8 cellular contexts compared by ENCODE assay signal in genomic region chr5:75566710-75567309, GRCh38. TPM values are rescaled to one million over a fixed set of nuclear protein-coding genes. Genes with fewer than 3 reads are reported as not detected.
DNase-seq lines count a peak whose midpoint lies in the region; TF ChIP-seq lines count a peak whose summit lies in the region.

No MANE protein-coding gene starts in this region.

- H3K36me3 ChIP-seq in HAP-1 (replicated peaks) = no peaks in the 10 kb centered on the region

- DNase-seq in GM12865 (ENCODE audit: low read depth) = peak; percentile 85
- DNase-seq in HAP-1 (ENCODE audit: low spot score in 2 of 2) = peak; percentile 12 to 46
- DNase-seq in LHCN-M2 (ENCODE audit: low read depth) = peak; percentile 88
- peak; percentile 23 to 28 for DNase-seq in activated CD4-positive, alpha-beta T cell treated with anti-CD3 and anti-CD28 coated beads, Interleukin-2, amount 50 U/mL, for 4 hours
- peak; percentile 96 for DNase-seq in fibroblast of peridontal ligament (ENCODE audit: extremely low read depth)
- DNase-seq in renal cortical epithelial cell (ENCODE audit: low read depth) = peak; percentile 96
- no peak for DNase-seq in retina
- DNase-seq in C1 segment of cervical spinal cord (lab: John Stamatoyannopoulos, UW) = no peak

- no peaks in the 10 kb centered on the region for H3K27me3 ChIP-seq in HAP-1 (ENCODE audit: low read depth)

- no peaks in the 10 kb centered on the region for H3K9me3 ChIP-seq in HAP-1

- no peak for TF ChIP-seq CTCF in GM12865 (IDR thresholded peaks at IDR 0.05; ENCODE audit: insufficient read depth, low read depth, low read length, missing control alignments)

- in situ Hi-C loops in HAP-1 (cut with MboI; ENCODE audit: low sequenced_read_pairs) = no loop called here

- peak overlapping the region; percentile 54 for H3K4me3 ChIP-seq in GM12865 (ENCODE audit: low read depth, low read length)
- no peak overlapping the region for H3K4me3 ChIP-seq in HAP-1

- peaks cover 7% of the 10 kb centered on the region for H3K4me1 ChIP-seq in HAP-1

RNA-seq across cellular contexts. Expression of gene ANKDD1B, which starts 44.4 kb away (rescaled TPM):
- 0.06 and 0.17 TPM in 2 replicates for total RNA-seq in LHCN-M2 (2014; rRNA removed)
- polyA plus RNA-seq in LHCN-M2 (2012) = 0.05 TPM
- 2.8 and 3.3 TPM in 2 replicates for total RNA-seq in renal cortical epithelial cell

RNA-seq across cellular contexts. Expression of gene POLK, which starts 55.1 kb away (rescaled TPM):
- total RNA-seq in LHCN-M2 (2014; rRNA removed) (26.6 and 33.3 TPM in 2 replicates), renal cortical epithelial cell (53.7 and 63.4 TPM in 2 replicates)
- 4.9 TPM for polyA plus RNA-seq in LHCN-M2 (2012)

RNA-seq across cellular contexts. Expression of gene CERT1, which starts 55.4 kb away (rescaled TPM):
- total RNA-seq in LHCN-M2 (2014; rRNA removed) = 12.2 and 15.8 TPM in 2 replicates
- 11.9 TPM for polyA plus RNA-seq in LHCN-M2 (2012)
- total RNA-seq in renal cortical epithelial cell = 26.0 and 77.0 TPM in 2 replicates

Comparison
In these comparisons a context has a peak if more than half of its experiments do, and no peak if none do; other contexts are left out.
1. DNase-seq: peak in GM12865 (single experiment), HAP-1 (2 of 2), LHCN-M2 (single experiment), activated CD4-positive, alpha-beta T cell treated with anti-CD3 and anti-CD28 coated beads, Interleukin-2, amount 50 U/mL, for 4 hours (2 of 2), fibroblast of peridontal ligament (single experiment) and renal cortical epithelial cell (single experiment); none in retina (single experiment) and C1 segment of cervical spinal cord (0 of 14).